In the genomic region with DNA sequence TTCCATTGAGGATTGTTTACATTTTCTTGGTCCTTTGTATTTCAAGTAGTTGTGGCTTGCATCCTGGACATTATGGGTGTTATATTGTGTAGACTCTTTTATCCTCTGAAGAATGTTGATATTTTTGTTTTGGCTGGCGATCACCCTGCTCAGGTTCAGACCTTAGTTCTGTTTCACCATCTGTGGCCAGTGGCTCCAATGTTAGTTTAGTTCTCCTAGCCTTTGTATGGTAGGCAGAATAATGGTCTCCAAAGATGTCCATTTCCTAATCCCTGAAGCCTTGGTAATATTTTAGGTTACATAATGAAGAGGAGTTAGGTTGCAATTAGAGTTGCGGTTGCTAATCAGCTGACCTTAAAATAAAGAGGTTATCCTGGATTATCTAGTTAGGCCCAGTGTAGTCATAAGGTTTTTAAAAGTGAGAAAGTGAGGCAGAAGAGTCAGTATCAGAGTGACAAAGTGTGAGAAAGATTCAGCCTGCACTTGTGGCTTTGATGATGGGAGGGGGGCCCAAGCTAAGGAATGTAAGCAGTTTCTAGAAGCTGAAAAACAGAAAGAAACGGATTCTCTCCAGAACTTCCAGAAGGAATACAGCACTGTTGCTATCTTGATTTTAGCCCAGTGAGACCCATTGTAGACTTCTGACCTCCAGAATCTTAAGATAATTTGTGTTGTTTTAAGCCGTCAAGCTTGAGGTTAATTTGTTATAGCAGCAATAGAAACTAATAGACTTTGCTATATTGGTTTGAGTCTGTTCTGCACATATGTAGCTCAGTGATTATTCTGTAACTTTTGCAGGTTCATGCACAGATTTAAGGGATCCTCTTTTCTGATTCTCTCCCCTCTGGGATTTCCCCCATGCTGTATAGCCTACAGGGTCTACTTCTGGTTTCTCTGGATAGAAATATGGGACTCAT, we compare ENCODE assay signal across 2 cellular contexts.
TF ChIP-seq lines count a peak whose summit lies in the region.

No MANE protein-coding gene starts in this region.

TF ChIP-seq in liver, 16 proteins besides CTCF, POLR2A, EP300 and RAD21:
- TF ChIP-seq FOXA2 (IDR thresholded peaks at IDR 0.05) = no peak
- TF ChIP-seq HNF4A (conservative IDR thresholded peaks at IDR 0.05) = peak in 1 of 2 donors; percentile 16
- TF ChIP-seq YY1 (IDR thresholded peaks at IDR 0.05) = peak; percentile 22
- TF ChIP-seq RXRA (IDR thresholded peaks at IDR 0.05) = no peak

TF ChIP-seq in HepG2, 621 proteins besides CTCF, POLR2A, EP300 and RAD21:
- TF ChIP-seq GABPB1 (CRISPR knock-in tag; IDR thresholded peaks at IDR 0.05) (no peak), ZSCAN25 (CRISPR knock-in tag; IDR thresholded peaks at IDR 0.05) (no peak), KDM4B (CRISPR knock-in tag; IDR thresholded peaks at IDR 0.05) (no peak), TOPORS (CRISPR knock-in tag; IDR thresholded peaks at IDR 0.05) (no peak)
- TF ChIP-seq, protein P1, sequence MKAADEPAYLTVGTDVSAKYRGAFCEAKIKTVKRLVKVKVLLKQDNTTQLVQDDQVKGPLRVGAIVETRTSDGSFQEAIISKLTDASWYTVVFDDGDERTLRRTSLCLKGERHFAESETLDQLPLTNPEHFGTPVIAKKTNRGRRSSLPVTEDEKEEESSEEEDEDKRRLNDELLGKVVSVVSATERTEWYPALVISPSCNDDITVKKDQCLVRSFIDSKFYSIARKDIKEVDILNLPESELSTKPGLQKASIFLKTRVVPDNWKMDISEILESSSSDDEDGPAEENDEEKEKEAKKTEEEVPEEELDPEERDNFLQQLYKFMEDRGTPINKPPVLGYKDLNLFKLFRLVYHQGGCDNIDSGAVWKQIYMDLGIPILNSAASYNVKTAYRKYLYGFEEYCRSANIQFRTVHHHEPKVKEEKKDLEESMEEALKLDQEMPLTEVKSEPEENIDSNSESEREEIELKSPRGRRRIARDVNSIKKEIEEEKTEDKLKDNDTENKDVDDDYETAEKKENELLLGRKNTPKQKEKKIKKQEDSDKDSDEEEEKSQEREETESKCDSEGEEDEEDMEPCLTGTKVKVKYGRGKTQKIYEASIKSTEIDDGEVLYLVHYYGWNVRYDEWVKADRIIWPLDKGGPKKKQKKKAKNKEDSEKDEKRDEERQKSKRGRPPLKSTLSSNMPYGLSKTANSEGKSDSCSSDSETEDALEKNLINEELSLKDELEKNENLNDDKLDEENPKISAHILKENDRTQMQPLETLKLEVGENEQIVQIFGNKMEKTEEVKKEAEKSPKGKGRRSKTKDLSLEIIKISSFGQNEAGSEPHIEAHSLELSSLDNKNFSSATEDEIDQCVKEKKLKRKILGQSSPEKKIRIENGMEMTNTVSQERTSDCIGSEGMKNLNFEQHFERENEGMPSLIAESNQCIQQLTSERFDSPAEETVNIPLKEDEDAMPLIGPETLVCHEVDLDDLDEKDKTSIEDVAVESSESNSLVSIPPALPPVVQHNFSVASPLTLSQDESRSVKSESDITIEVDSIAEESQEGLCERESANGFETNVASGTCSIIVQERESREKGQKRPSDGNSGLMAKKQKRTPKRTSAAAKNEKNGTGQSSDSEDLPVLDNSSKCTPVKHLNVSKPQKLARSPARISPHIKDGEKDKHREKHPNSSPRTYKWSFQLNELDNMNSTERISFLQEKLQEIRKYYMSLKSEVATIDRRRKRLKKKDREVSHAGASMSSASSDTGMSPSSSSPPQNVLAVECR (CRISPR knock-in tag; IDR thresholded peaks at IDR 0.05; ENCODE audit: borderline replicate concordance) = no peak
- TF ChIP-seq, protein P2, sequence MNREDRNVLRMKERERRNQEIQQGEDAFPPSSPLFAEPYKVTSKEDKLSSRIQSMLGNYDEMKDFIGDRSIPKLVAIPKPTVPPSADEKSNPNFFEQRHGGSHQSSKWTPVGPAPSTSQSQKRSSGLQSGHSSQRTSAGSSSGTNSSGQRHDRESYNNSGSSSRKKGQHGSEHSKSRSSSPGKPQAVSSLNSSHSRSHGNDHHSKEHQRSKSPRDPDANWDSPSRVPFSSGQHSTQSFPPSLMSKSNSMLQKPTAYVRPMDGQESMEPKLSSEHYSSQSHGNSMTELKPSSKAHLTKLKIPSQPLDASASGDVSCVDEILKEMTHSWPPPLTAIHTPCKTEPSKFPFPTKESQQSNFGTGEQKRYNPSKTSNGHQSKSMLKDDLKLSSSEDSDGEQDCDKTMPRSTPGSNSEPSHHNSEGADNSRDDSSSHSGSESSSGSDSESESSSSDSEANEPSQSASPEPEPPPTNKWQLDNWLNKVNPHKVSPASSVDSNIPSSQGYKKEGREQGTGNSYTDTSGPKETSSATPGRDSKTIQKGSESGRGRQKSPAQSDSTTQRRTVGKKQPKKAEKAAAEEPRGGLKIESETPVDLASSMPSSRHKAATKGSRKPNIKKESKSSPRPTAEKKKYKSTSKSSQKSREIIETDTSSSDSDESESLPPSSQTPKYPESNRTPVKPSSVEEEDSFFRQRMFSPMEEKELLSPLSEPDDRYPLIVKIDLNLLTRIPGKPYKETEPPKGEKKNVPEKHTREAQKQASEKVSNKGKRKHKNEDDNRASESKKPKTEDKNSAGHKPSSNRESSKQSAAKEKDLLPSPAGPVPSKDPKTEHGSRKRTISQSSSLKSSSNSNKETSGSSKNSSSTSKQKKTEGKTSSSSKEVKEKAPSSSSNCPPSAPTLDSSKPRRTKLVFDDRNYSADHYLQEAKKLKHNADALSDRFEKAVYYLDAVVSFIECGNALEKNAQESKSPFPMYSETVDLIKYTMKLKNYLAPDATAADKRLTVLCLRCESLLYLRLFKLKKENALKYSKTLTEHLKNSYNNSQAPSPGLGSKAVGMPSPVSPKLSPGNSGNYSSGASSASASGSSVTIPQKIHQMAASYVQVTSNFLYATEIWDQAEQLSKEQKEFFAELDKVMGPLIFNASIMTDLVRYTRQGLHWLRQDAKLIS (CRISPR knock-in tag; IDR thresholded peaks at IDR 0.05) = no peak
TF ChIP-seq in HepG2: peak in this region for 0.
